8 cellular contexts compared by ENCODE assay signal in genomic region chr16:14070555-14070876, GRCh38. TPM values are rescaled to one million over a fixed set of nuclear protein-coding genes. Genes with fewer than 3 reads are reported as not detected.
DNase-seq lines count a peak whose midpoint lies in the region; ATAC-seq and TF ChIP-seq lines count a peak whose summit lies in the region.

No MANE protein-coding gene starts in this region.

- H3K56ac ChIP-seq in mesendoderm (ENCODE audit: low read length): peak overlapping the region; percentile 95

- in situ Hi-C loops in astrocyte of the spinal cord (cut with HindIII; ENCODE audit: low sequenced_read_pairs): no loop called here

- H2BK120ac ChIP-seq in mesendoderm (ENCODE audit: low read depth, low read length): no peak overlapping the region

- peak overlapping the region; percentile 64 for H2BK5ac ChIP-seq in mesendoderm (ENCODE audit: low read length)

- H3K9me3 ChIP-seq in DND-41 (ENCODE audit: insufficient read depth, low read length, severe bottlenecking): no peaks in the 10 kb centered on the region

- H3K4me2 ChIP-seq in DND-41 (ENCODE audit: insufficient read depth, low read length) (peak overlapping the region; percentile 94), mesendoderm (ENCODE audit: low read length) (peak overlapping the region; percentile 76)

- H3K36me3 ChIP-seq in DND-41 (ENCODE audit: insufficient read depth, low read length): peaks cover 4% of the 10 kb centered on the region
- H3K36me3 ChIP-seq in mesendoderm (ENCODE audit: control insufficient read depth, insufficient read depth, low read length): no peaks in the 10 kb centered on the region

- H3K4me1 ChIP-seq in DND-41 (ENCODE audit: insufficient read depth, low read length) (peaks cover 38% of the 10 kb centered on the region), mesendoderm (ENCODE audit: control insufficient read depth, low read depth, low read length) (peaks cover 4% of the 10 kb centered on the region)

- no peak overlapping the region for H3K18ac ChIP-seq in mesendoderm (ENCODE audit: low read length)

- peaks cover 4% of the 10 kb centered on the region; the same call in 1 of the 2 replicates for H4K20me1 ChIP-seq in DND-41 (ENCODE audit: insufficient read depth, low read length)

- ATAC-seq in DND-41 (ENCODE audit: insufficient read depth, low read depth): no peak
- ATAC-seq in HG03066 (IDR thresholded peaks at IDR 0.05; ENCODE audit: low read depth, unreplicated experiment): peak; percentile 8
- ATAC-seq in HG02588 (IDR thresholded peaks at IDR 0.05; ENCODE audit: unreplicated experiment): no peak
- ATAC-seq in esophagus mucosa: no peak

- peaks cover 7% of the 10 kb centered on the region for H3K79me1 ChIP-seq in mesendoderm (ENCODE audit: low read length)

- H3K4ac ChIP-seq in mesendoderm (ENCODE audit: low read depth, low read length): no peak overlapping the region

- H2AFZ ChIP-seq in DND-41 (ENCODE audit: low read depth, low read length): peak overlapping the region; percentile 100

- no peak overlapping the region for H2AK5ac ChIP-seq in mesendoderm (ENCODE audit: low read length)

- H3K4me3 ChIP-seq in DND-41 (ENCODE audit: low read depth in 1 of 2, low read length in 2 of 2) (peak overlapping the region; percentile 91 to 99; a peak in 3 of 4 replicates), astrocyte of the spinal cord (ENCODE audit: low read depth, low read length) (peak overlapping the region; percentile 83), mesendoderm (ENCODE audit: low read length) (peak overlapping the region; percentile 33)

- no peak for DNase-seq in DND-41
- DNase-seq in astrocyte of the spinal cord (ENCODE audit: low read depth, low spot score): no peak
- DNase-seq in mesendoderm: no peak
- DNase-seq in cerebellum (ENCODE audit: low spot score): no peak
- no peak for DNase-seq in SW480 (ENCODE audit: low spot score)

- H4K5ac ChIP-seq in mesendoderm (ENCODE audit: low read length): peak overlapping the region; percentile 68

- no peak overlapping the region for H2BK15ac ChIP-seq in mesendoderm (replicated peaks; ENCODE audit: low read depth)

- H3K27me3 ChIP-seq in DND-41 (ENCODE audit: insufficient read depth, low read length, poor library complexity): no peaks in the 10 kb centered on the region
- no peaks in the 10 kb centered on the region for H3K27me3 ChIP-seq in mesendoderm (ENCODE audit: insufficient read depth, low read length, poor library complexity)

- H3K27ac ChIP-seq in DND-41 (ENCODE audit: low read length) (peak overlapping the region; percentile 75), mesendoderm (ENCODE audit: low read depth, low read length) (no peak overlapping the region)

- TF ChIP-seq CTCF in DND-41 (IDR thresholded peaks at IDR 0.05; ENCODE audit: borderline replicate concordance, extremely low read depth, low read length, poor library complexity, severe bottlenecking) (no peak), astrocyte of the spinal cord (IDR thresholded peaks at IDR 0.05; ENCODE audit: low read depth, low read length) (no peak)

- H3K9ac ChIP-seq in DND-41 (ENCODE audit: low read depth, low read length): peak overlapping the region; percentile 92
- peak overlapping the region; percentile 85 for H3K9ac ChIP-seq in mesendoderm (ENCODE audit: low read length)

- H3K23ac ChIP-seq in mesendoderm (ENCODE audit: low read length): peak overlapping the region; percentile 74

- peaks cover 27% of the 10 kb centered on the region for H3K79me2 ChIP-seq in DND-41 (ENCODE audit: insufficient read depth, low read length)
- H3K79me2 ChIP-seq in mesendoderm (ENCODE audit: control insufficient read depth, insufficient read depth, low read length): peaks cover 16% of the 10 kb centered on the region

- peak overlapping the region; percentile 77 for H4K8ac ChIP-seq in mesendoderm (ENCODE audit: low read depth, low read length)

- WGBS in mesendoderm (ENCODE audit: extremely low coverage, insufficient coverage, low lambda C conversion rate): no CpG with 5 or more reads among the region's 4 CpGs

RNA-seq across cellular contexts. Expression of gene MRTFB, which starts 0.6 kb away (rescaled TPM):
- 11.5 TPM for polyA plus RNA-seq in mesendoderm (2013, experiment 1 of 2)
- 10.4 TPM for polyA plus RNA-seq in mesendoderm (2013, experiment 2 of 2)
- total RNA-seq in esophagus mucosa (34.6 TPM), cerebellum (43.4 TPM)

Comparison
In these comparisons a context has a peak if more than half of its experiments do, and no peak if none do; other contexts are left out.
1. H3K4me3 ChIP-seq: peak in every context shown above with its lines; median percentile 95 in DND-41; 83 in astrocyte of the spinal cord; 33 in mesendoderm.